ENCODE assay signal across 1 cellular context in the genomic region with DNA sequence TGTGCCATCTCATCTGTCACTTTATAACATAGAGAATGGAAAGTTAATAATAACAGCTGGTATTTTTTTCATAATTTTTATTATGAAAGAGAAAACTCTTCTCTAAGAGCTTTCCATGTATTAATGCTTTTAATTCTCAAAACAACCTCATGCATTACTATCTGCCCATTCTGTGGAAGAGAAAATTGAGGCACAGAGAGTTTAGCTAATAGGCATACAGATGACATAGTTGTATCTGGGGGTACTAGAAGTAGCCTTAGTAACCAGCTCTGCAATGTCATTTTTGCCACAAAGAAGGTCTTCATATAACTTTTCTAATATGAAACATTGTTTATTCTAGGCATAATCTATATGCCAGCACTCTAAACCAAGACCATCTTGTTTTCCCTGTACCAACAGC.
TF ChIP-seq lines count a peak whose summit lies in the region.

No MANE protein-coding gene starts in this region.

TF ChIP-seq in liver, 16 proteins besides CTCF, POLR2A, EP300 and RAD21 (continued from another document):
- TF ChIP-seq, protein P1, sequence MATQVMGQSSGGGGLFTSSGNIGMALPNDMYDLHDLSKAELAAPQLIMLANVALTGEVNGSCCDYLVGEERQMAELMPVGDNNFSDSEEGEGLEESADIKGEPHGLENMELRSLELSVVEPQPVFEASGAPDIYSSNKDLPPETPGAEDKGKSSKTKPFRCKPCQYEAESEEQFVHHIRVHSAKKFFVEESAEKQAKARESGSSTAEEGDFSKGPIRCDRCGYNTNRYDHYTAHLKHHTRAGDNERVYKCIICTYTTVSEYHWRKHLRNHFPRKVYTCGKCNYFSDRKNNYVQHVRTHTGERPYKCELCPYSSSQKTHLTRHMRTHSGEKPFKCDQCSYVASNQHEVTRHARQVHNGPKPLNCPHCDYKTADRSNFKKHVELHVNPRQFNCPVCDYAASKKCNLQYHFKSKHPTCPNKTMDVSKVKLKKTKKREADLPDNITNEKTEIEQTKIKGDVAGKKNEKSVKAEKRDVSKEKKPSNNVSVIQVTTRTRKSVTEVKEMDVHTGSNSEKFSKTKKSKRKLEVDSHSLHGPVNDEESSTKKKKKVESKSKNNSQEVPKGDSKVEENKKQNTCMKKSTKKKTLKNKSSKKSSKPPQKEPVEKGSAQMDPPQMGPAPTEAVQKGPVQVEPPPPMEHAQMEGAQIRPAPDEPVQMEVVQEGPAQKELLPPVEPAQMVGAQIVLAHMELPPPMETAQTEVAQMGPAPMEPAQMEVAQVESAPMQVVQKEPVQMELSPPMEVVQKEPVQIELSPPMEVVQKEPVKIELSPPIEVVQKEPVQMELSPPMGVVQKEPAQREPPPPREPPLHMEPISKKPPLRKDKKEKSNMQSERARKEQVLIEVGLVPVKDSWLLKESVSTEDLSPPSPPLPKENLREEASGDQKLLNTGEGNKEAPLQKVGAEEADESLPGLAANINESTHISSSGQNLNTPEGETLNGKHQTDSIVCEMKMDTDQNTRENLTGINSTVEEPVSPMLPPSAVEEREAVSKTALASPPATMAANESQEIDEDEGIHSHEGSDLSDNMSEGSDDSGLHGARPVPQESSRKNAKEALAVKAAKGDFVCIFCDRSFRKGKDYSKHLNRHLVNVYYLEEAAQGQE (IDR thresholded peaks at IDR 0.05): no peak
- TF ChIP-seq HNF4G (IDR thresholded peaks at IDR 0.05): no peak
- TF ChIP-seq JUND (IDR thresholded peaks at IDR 0.05): no peak
- TF ChIP-seq, protein P2, sequence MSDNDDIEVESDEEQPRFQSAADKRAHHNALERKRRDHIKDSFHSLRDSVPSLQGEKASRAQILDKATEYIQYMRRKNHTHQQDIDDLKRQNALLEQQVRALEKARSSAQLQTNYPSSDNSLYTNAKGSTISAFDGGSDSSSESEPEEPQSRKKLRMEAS (IDR thresholded peaks at IDR 0.05): no peak
- no peak for TF ChIP-seq RXRA (IDR thresholded peaks at IDR 0.05)
- TF ChIP-seq ATF3 (IDR thresholded peaks at IDR 0.05): no peak
- no peak for TF ChIP-seq HNF4A (conservative IDR thresholded peaks at IDR 0.05)
- no peak for TF ChIP-seq EGR1 (IDR thresholded peaks at IDR 0.05; ENCODE audit: low read depth in 2 of 2)
